ENCODE assay signal across 8 cellular contexts in the genomic region with DNA sequence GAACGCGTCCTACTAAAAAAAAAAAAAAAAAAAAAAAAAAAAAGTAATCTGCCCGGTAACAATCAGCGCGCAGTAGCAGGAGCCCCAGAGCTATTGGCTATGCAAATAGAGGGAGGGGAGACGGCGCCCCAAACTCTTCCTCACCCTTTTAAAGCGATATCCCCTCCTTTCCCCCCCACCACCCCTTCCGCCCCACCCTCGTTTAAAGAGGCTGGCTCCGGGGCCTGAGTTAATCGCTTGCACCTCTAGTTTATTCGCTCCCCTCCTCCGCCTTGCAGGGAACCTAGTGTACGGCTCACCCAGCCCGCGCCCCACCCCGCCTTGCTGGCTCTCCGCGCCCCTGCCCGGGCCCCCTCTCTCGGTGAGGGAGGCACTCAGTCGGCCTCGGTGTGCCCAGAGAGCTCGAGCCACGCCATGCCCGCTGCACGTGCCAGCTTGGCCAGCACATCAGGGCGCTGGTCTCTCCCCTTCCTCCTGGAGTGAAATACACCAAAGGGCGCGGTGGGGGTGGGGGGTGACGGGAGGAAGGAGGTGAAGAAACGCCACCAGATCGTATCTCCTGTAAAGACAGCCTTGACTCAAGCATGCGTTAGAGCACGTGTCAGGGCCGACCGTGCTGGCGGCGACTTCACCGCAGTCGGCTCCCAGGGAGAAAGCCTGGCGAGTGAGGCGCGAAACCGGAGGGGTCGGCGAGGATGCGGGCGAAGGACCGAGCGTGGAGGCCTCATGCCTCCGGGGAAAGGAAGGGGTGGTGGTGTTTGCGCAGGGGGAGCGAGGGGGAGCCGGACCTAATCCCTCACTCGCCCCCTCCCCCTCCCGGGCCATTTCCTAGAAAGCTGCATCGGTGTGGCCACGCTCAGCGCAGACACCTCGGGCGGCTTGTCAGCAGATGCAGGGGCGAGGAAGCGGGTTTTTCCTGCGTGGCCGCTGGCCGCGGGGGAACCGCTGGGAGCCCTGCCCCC. TPM values are rescaled to one million over a fixed set of nuclear protein-coding genes. Genes with fewer than 3 reads are reported as not detected.
DNase-seq lines count a peak whose midpoint lies in the region; ATAC-seq lines count a peak whose summit lies in the region.

No MANE protein-coding gene starts in this region.

- CTCF ChIA-PET in activated CD4-positive, alpha-beta memory T cell treated with anti-CD3 and anti-CD28 coated beads for 36 hours (lab: Charles Lee): interaction anchor here (1.0 to 1.8 kb wide), 11 partner anchors 22 to 165 kb away, joined by 3 to 14 read pairs (median 4); no protein-coding TSS in a partner anchor

- intact Hi-C loops in activated CD4-positive, alpha-beta memory T cell treated with anti-CD3 and anti-CD28 coated beads for 36 hours (cut with micrococcal nuclease): loop anchor here (1.0 to 5.0 kb wide), 3 partner anchors 153 to 399 kb away; partner anchors contain the start of gene PARP11

- peaks cover 0 to 2% of the 10 kb centered on the region in 2 donors for H3K36me3 ChIP-seq in duodenal mucosa (ENCODE audit: control insufficient read depth in 1 of 2, insufficient read depth in 2 of 2, low read length in 2 of 2)

- DNase-seq in D341Med (ENCODE audit: low spot score) (peak; percentile 82), Kasumi-1 (lab: John Stamatoyannopoulos, UW) (peak; percentile 85), memory B cell (ENCODE audit: low spot score in 2 of 2) (peak; percentile 73 to 74), HuH-7.5 (ENCODE audit: low spot score) (no peak)
- peak; percentile 93 for DNase-seq in activated CD4-positive, alpha-beta memory T cell treated with anti-CD3 and anti-CD28 coated beads for 36 hours
- peak; percentile 63 to 89 (median 83) for DNase-seq in stimulated activated CD4-positive, alpha-beta T cell treated with anti-CD3 and anti-CD28 coated beads, TNF-alpha, amount 100 ng/mL, for 48 hours (ENCODE audit: low read depth in 3 of 3)

- H3K27me3 ChIP-seq in duodenal mucosa (ENCODE audit: control insufficient read depth in 1 of 2, insufficient read depth in 2 of 2, low read length in 2 of 2): peaks cover 0 to 6% of the 10 kb centered on the region in 2 donors

- H3K27ac ChIP-seq in duodenal mucosa (ENCODE audit: low read depth, low read length): peak overlapping the region; percentile 86

- peaks cover 32% of the 10 kb centered on the region for H3K36me3 Mint-ChIP-seq in activated CD4-positive, alpha-beta memory T cell treated with anti-CD3 and anti-CD28 coated beads for 36 hours
- H3K36me3 Mint-ChIP-seq in memory B cell: peaks cover 6% of the 10 kb centered on the region

- peak; percentile 47 for ATAC-seq in GM21515 (IDR thresholded peaks at IDR 0.05; ENCODE audit: unreplicated experiment)
- peak; percentile 54 for ATAC-seq in memory B cell (ENCODE audit: low read depth)

- peak overlapping the region; percentile 97 for H3K4me3 Mint-ChIP-seq in activated CD4-positive, alpha-beta memory T cell treated with anti-CD3 and anti-CD28 coated beads for 36 hours
- peak overlapping the region; percentile 97 for H3K4me3 Mint-ChIP-seq in memory B cell

- peaks cover 27% of the 10 kb centered on the region for H3K4me1 Mint-ChIP-seq in activated CD4-positive, alpha-beta memory T cell treated with anti-CD3 and anti-CD28 coated beads for 36 hours (ENCODE audit: low read depth)
- H3K4me1 Mint-ChIP-seq in memory B cell: peaks cover 43% of the 10 kb centered on the region

- POLR2A ChIA-PET in activated CD4-positive, alpha-beta memory T cell treated with anti-CD3 and anti-CD28 coated beads for 36 hours (lab: Charles Lee): interaction anchor here (0.6 to 12.3 kb wide), 22 partner anchors 10 to 338 kb away, joined by 3 to 205 read pairs (median 5); no protein-coding TSS in a partner anchor

- no peaks in the 10 kb centered on the region for H3K27me3 Mint-ChIP-seq in activated CD4-positive, alpha-beta memory T cell treated with anti-CD3 and anti-CD28 coated beads for 36 hours
- no peaks in the 10 kb centered on the region for H3K27me3 Mint-ChIP-seq in memory B cell

- peak overlapping the region; percentile 85 to 88 for H3K9ac ChIP-seq in duodenal mucosa (ENCODE audit: low read depth in 1 of 2, low read length in 2 of 2)

- peak overlapping the region; percentile 91 to 98 for H3K4me3 ChIP-seq in duodenal mucosa (ENCODE audit: low read depth in 1 of 2, low read length in 2 of 2)

- peak overlapping the region; percentile 99 for H3K27ac Mint-ChIP-seq in activated CD4-positive, alpha-beta memory T cell treated with anti-CD3 and anti-CD28 coated beads for 36 hours
- H3K27ac Mint-ChIP-seq in memory B cell: peak overlapping the region; percentile 100

- H3K4me1 ChIP-seq in duodenal mucosa (ENCODE audit: control insufficient read depth in 1 of 2, insufficient read depth in 2 of 2, low read length in 2 of 2): peaks cover 34 to 42% of the 10 kb centered on the region in 2 donors

- no peaks in the 10 kb centered on the region for H3K9me3 Mint-ChIP-seq in activated CD4-positive, alpha-beta memory T cell treated with anti-CD3 and anti-CD28 coated beads for 36 hours
- no peaks in the 10 kb centered on the region for H3K9me3 Mint-ChIP-seq in memory B cell

- H3K9me3 ChIP-seq in duodenal mucosa (ENCODE audit: control insufficient read depth in 1 of 2, low read length in 2 of 2): no peaks in the 10 kb centered on the region

RNA-seq across cellular contexts. Expression of gene CCND2, which starts 1.3 kb away (rescaled TPM):
- 100 to 1,000 TPM; 255 to 261 TPM for total RNA-seq in activated CD4-positive, alpha-beta memory T cell treated with anti-CD3 and anti-CD28 coated beads for 36 hours

RNA-seq across cellular contexts. Expression of gene TIGAR, which starts 48.7 kb away (rescaled TPM):
- total RNA-seq in activated CD4-positive, alpha-beta memory T cell treated with anti-CD3 and anti-CD28 coated beads for 36 hours: 10 to 100 TPM; 12.0 to 13.6 TPM
